Comparison of ENCODE assay signal across 8 cellular contexts in genomic region chr1:155061381-155062150, GRCh38. TPM values are rescaled to one million over a fixed set of nuclear protein-coding genes. Genes with fewer than 3 reads are reported as not detected.
DNase-seq lines count a peak whose midpoint lies in the region; ATAC-seq and TF ChIP-seq lines count a peak whose summit lies in the region.

No MANE protein-coding gene starts in this region.

- in situ Hi-C loops in G401 (cut with HindIII; ENCODE audit: low sequenced_read_pairs), result no loop called here

- TF ChIP-seq CTCF in WERI-Rb-1 (IDR thresholded peaks at IDR 0.05; ENCODE audit: low read depth, low read length), result peak; percentile 100

- H3K9me3 ChIP-seq in WERI-Rb-1 (ENCODE audit: severe bottlenecking), result no peaks in the 10 kb centered on the region

- no peak overlapping the region; the same call in 1 of the 2 replicates for H3K27ac ChIP-seq in WERI-Rb-1

- H3K4me3 ChIP-seq in WERI-Rb-1 (ENCODE audit: low read depth, low read length), result no peak overlapping the region

- DNase-seq in G401 (ENCODE audit: low spot score) (peak; percentile 83), NCI-H2227 treated with DMSO at 0.1 percent for 48 hours (lab: John Stamatoyannopoulos, UW) (peak; percentile 77), WERI-Rb-1 (peak; percentile 98), brain pericyte (ENCODE audit: low read depth, low spot score) (peak; percentile 65), iris pigment epithelial cell (ENCODE audit: low read depth) (peak; percentile 80)
- DNase-seq in stimulated activated CD4-positive, alpha-beta T cell treated with anti-CD3 and anti-CD28 coated beads, Interleukin-1b, Interleukin-23, amount 100 ng/mL, for 1 hour (ENCODE audit: low read depth in 2 of 2), result peak; percentile 88 to 97

- H3K36me3 ChIP-seq in WERI-Rb-1, result peaks cover 44% of the 10 kb centered on the region

- no peaks in the 10 kb centered on the region for H3K27me3 ChIP-seq in WERI-Rb-1 (ENCODE audit: insufficient read depth, low read depth, severe bottlenecking)

- ATAC-seq in HG03108 (IDR thresholded peaks at IDR 0.05; ENCODE audit: unreplicated experiment), result peak; percentile 38
- no peak for ATAC-seq in HG03039 (IDR thresholded peaks at IDR 0.05; ENCODE audit: unreplicated experiment)

RNA-seq across cellular contexts. Expression of gene EFNA4, which starts 2.0 kb away (rescaled TPM):
- 14.0 and 26.2 TPM in 2 replicates for total RNA-seq in G401 (2014; rRNA removed; shearing (Covaris generic))

RNA-seq across cellular contexts. Expression of gene ADAM15, which starts 10.4 kb away (rescaled TPM):
- 82.2 and 92.9 TPM in 2 replicates for total RNA-seq in G401 (2014; rRNA removed; shearing (Covaris generic))

RNA-seq across cellular contexts. Expression of gene EFNA3, which starts 17.1 kb away (rescaled TPM):
- 3.3 and 5.1 TPM in 2 replicates for total RNA-seq in G401 (2014; rRNA removed; shearing (Covaris generic))

RNA-seq across cellular contexts. Expression of gene DCST1, which starts 27.9 kb away (rescaled TPM):
- not detected in 2 replicates for total RNA-seq in G401 (2014; rRNA removed; shearing (Covaris generic))

RNA-seq across cellular contexts. Expression of gene DCST2, which starts 28.0 kb away (rescaled TPM):
- 0.31 TPM in 1 of 2 replicates, not detected in the other for total RNA-seq in G401 (2014; rRNA removed; shearing (Covaris generic))
